ENCODE assay signal across 9 cellular contexts in the genomic region with DNA sequence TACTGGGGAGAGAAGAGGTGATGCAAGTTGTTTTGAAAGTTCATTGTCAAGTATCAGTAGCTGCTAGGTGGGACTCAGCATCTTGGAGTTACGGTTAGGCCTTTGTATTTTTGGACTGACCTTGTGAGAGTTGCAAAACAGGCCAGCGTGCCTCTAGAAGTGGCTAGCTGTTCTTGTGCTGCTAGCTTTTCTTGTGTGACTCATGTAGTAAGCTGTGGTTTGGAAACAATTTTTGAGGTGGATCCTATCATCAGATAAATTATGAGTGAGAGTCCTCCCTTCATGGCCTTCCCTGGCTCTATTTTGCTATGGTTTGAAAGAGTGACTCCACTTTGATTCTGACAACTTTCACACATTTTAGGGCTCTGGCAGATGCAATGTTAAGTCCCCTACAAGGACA.
DNase-seq lines count a peak whose midpoint lies in the region; ATAC-seq, FAIRE-seq and TF ChIP-seq lines count a peak whose summit lies in the region.
"Had no signal": no experiment of that assay in that cellular context is flagged by ENCODE, and none has a peak within 500 bp of the region (broad histone marks: within the 10 kb centered on the region; RNA-seq: fewer than 3 reads in every experiment).

No MANE protein-coding gene starts in this region.

- no peaks in the 10 kb centered on the region for H3K4me1 ChIP-seq in gastrocnemius medialis

- TF ChIP-seq CTCF in gastrocnemius medialis (IDR thresholded peaks at IDR 0.05 in 4 of 5, conservative IDR thresholded peaks at IDR 0.05 in 1 of 5), result no peak

- ATAC-seq in HG03196 (IDR thresholded peaks at IDR 0.05; ENCODE audit: unreplicated experiment) (peak; percentile 39), gastrocnemius medialis (peak; percentile 71 to 77), GM21515 (IDR thresholded peaks at IDR 0.05; ENCODE audit: unreplicated experiment) (no peak)

- in situ Hi-C loops in gastrocnemius medialis (cut with MboI; ENCODE audit: low sequenced_read_pairs in 4 of 4), result loop anchor here in 3 of 4 donors (25.0 kb wide), 2 partner anchors 416 to 1134 kb away; a partner anchor contains a TSS

- peaks cover 8% of the 10 kb centered on the region for H3K9me3 Mint-ChIP-seq in activated T-helper 2 cell treated with anti-CD3 and anti-CD28 coated beads, Interferon-gamma antibody, Interleukin-2, Interleukin-4, amounts not matched to agents 10 μg/mL and 5 μg/mL and 100 μg/mL, durations not matched to agents 14 hours and 24 hours and 36 hours

- FAIRE-seq in GM19239 (lab: Jason Lieb, UNC), result peak; percentile 4
- FAIRE-seq: H54 had no signal

- H3K36me3 Mint-ChIP-seq in activated T-helper 2 cell treated with anti-CD3 and anti-CD28 coated beads, Interferon-gamma antibody, Interleukin-2, Interleukin-4, amounts not matched to agents 10 μg/mL and 5 μg/mL and 100 μg/mL, durations not matched to agents 14 hours and 24 hours and 36 hours (ENCODE audit: low read depth), result no peaks in the 10 kb centered on the region

- DNase-seq in GM19239 (ENCODE audit: insufficient read length, low spot score) (no peak), gastrocnemius medialis (peak in 1 of 2 donors; percentile 47), nucleus accumbens (lab: John Stamatoyannopoulos, UW) (no peak), LoVo (ENCODE audit: low spot score) (no peak)
- DNase-seq in activated T-helper 2 cell treated with anti-CD3 and anti-CD28 coated beads, Interferon-gamma antibody, Interleukin-2, Interleukin-4, amounts not matched to agents 10 μg/mL and 5 μg/mL and 100 μg/mL, durations not matched to agents 14 hours and 24 hours and 36 hours (ENCODE audit: low spot score), result no peak

- no peaks in the 10 kb centered on the region for H3K9me3 ChIP-seq in gastrocnemius medialis

- no peak overlapping the region for H3K27ac ChIP-seq in gastrocnemius medialis

- no peak overlapping the region for H3K4me3 Mint-ChIP-seq in activated T-helper 2 cell treated with anti-CD3 and anti-CD28 coated beads, Interferon-gamma antibody, Interleukin-2, Interleukin-4, amounts not matched to agents 10 μg/mL and 5 μg/mL and 100 μg/mL, durations not matched to agents 14 hours and 24 hours and 36 hours (ENCODE audit: low read depth)
- H3K4me3 Mint-ChIP-seq: activated naive CD8-positive, alpha-beta T cell had no signal

- intact Hi-C loops in activated T-helper 2 cell treated with anti-CD3 and anti-CD28 coated beads, Interferon-gamma antibody, Interleukin-2, Interleukin-4, amounts not matched to agents 10 μg/mL and 5 μg/mL and 100 μg/mL, durations not matched to agents 14 hours and 24 hours and 36 hours (cut with micrococcal nuclease), result loop anchor here (1.0 to 5.0 kb wide), 3 partner anchors 106 to 255 kb away; no protein-coding TSS in a partner anchor
- intact Hi-C loops in gastrocnemius medialis (cut with DNase I; ENCODE audit: low total_unique reads), result no loop called here

- H3K4me1 Mint-ChIP-seq in activated T-helper 2 cell treated with anti-CD3 and anti-CD28 coated beads, Interferon-gamma antibody, Interleukin-2, Interleukin-4, amounts not matched to agents 10 μg/mL and 5 μg/mL and 100 μg/mL, durations not matched to agents 14 hours and 24 hours and 36 hours (ENCODE audit: low read depth), result peaks cover 25% of the 10 kb centered on the region

- H3K27ac Mint-ChIP-seq in activated T-helper 2 cell treated with anti-CD3 and anti-CD28 coated beads, Interferon-gamma antibody, Interleukin-2, Interleukin-4, amounts not matched to agents 10 μg/mL and 5 μg/mL and 100 μg/mL, durations not matched to agents 14 hours and 24 hours and 36 hours, result peak overlapping the region; percentile 8
- H3K27ac Mint-ChIP-seq: activated naive CD8-positive, alpha-beta T cell had no signal

- TF ChIP-seq POLR2A in gastrocnemius medialis (IDR thresholded peaks at IDR 0.05), result no peak

- peaks cover 47% of the 10 kb centered on the region for H3K27me3 Mint-ChIP-seq in activated T-helper 2 cell treated with anti-CD3 and anti-CD28 coated beads, Interferon-gamma antibody, Interleukin-2, Interleukin-4, amounts not matched to agents 10 μg/mL and 5 μg/mL and 100 μg/mL, durations not matched to agents 14 hours and 24 hours and 36 hours (ENCODE audit: low read depth)

- no peaks in the 10 kb centered on the region for H3K36me3 ChIP-seq in gastrocnemius medialis

- no peak overlapping the region for H3K4me3 ChIP-seq in gastrocnemius medialis

- H3K27me3 ChIP-seq in gastrocnemius medialis, result no peaks in the 10 kb centered on the region
